Comparison of ENCODE assay signal across 34 cellular contexts in the genomic region with DNA sequence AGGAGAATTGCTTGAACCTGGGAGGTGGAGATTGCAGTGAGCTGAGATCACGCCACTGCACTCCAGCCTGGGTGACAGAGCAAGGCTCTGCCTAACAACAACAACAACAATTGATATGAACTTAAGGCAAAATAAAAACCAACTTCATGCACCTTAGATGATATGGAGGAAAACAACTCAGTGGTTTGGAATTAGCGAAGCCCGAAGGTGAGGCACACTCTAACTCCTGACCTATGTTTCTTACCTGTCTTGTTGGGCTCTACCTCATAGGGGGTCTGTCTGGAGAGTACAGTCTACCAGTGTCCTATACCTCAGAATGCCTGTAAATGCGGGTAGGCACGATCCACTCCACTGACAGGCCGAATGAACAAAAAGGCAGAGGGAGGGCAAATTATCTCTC. TPM values are rescaled to one million over a fixed set of nuclear protein-coding genes. Genes with fewer than 3 reads are reported as not detected.
"Had no signal": no experiment of that assay in that cellular context is flagged by ENCODE, and none has a peak within 500 bp of the region (broad histone marks: within the 10 kb centered on the region; RNA-seq: fewer than 3 reads in every experiment).

No MANE protein-coding gene starts in this region.

- H3K4me1 Mint-ChIP-seq: activated naive CD8-positive, alpha-beta T cell treated with anti-CD3 and anti-CD28 coated beads for 36 hours had no signal

- H3K4me3 ChIP-seq: adrenal gland, coronary artery, dorsolateral prefrontal cortex, heart left ventricle, mucosa of descending colon, prostate gland, skin epidermis, thoracic aorta, upper lobe of left lung, vagina had no signal

- H3K27me3 ChIP-seq: adrenal gland, dorsolateral prefrontal cortex, heart left ventricle, upper lobe of left lung, vagina had no signal

- H3K27ac ChIP-seq: adrenal gland, coronary artery, dorsolateral prefrontal cortex, heart left ventricle, prostate gland, skin epidermis, thoracic aorta, vagina, WERI-Rb-1 had no signal

- H3K9me3 Mint-ChIP-seq: activated naive CD8-positive, alpha-beta T cell treated with anti-CD3 and anti-CD28 coated beads for 36 hours; brain; natural killer cell treated with Interleukin-12 subunit alpha and Interleukin-12 subunit beta and Interleukin-15 and Interleukin-18, amount 100 ng/mL, for 72 hours had no signal

- H3K4me1 ChIP-seq: adrenal gland, prostate gland, vagina had no signal

- H3K36me3 ChIP-seq: adrenal gland, heart left ventricle, prostate gland, thoracic aorta, upper lobe of left lung, vagina, WERI-Rb-1 had no signal

- H3K36me3 Mint-ChIP-seq: activated naive CD8-positive, alpha-beta T cell treated with anti-CD3 and anti-CD28 coated beads for 36 hours; brain; natural killer cell treated with Interleukin-12 subunit alpha and Interleukin-12 subunit beta and Interleukin-15 and Interleukin-18, amount 100 ng/mL, for 72 hours had no signal

- DNase-seq: activated CD4-positive, alpha-beta T cell treated with anti-CD3 and anti-CD28 coated beads for 48 hours; activated CD4-positive, alpha-beta T cell treated with anti-CD3 and anti-CD28 coated beads, Interleukin-2, amount 50 U/mL, for 48 hours; activated CD8-positive, alpha-beta memory T cell treated with anti-CD3 and anti-CD28 coated beads for 24 hours; activated effector memory CD4-positive, alpha-beta T cell treated with Interleukin-2 at 50 U/mL for 16 hours; activated naive CD4-positive, alpha-beta T cell treated with Interleukin-2 at 50 U/mL for 16 hours; activated naive CD8-positive, alpha-beta T cell treated with anti-CD3 and anti-CD28 coated beads for 36 hours; adrenal gland; aorta; dorsolateral prefrontal cortex; effector memory CD8-positive, alpha-beta T cell; foreskin fibroblast; heart left ventricle; kidney glomerular epithelial cell; left ventricle myocardium superior; mucosa of descending colon; retina; stimulated activated CD4-positive, alpha-beta T cell treated with anti-CD3 and anti-CD28 coated beads, Interleukin-12 subunit alpha, Interleukin-12 subunit beta, amount 100 ng/mL, for 4 hours; stimulated activated CD4-positive, alpha-beta T cell treated with anti-CD3 and anti-CD28 coated beads, Interleukin-4, amount 100 ng/mL, for 1 hour; stimulated activated naive CD8-positive, alpha-beta T cell treated with anti-CD3 and anti-CD28 coated beads, Interleukin-15, Interleukin-2, amounts not matched to agents 100 U/mL and 50 U/mL, for 24 hours; T-helper 9 cell; upper lobe of left lung; WERI-Rb-1 had no signal

- H3K27ac Mint-ChIP-seq: activated naive CD8-positive, alpha-beta T cell treated with anti-CD3 and anti-CD28 coated beads for 36 hours; brain; effector memory CD8-positive, alpha-beta T cell; natural killer cell treated with Interleukin-12 subunit alpha and Interleukin-12 subunit beta and Interleukin-15 and Interleukin-18, amount 100 ng/mL, for 72 hours had no signal

- H3K27me3 Mint-ChIP-seq: activated naive CD8-positive, alpha-beta T cell treated with anti-CD3 and anti-CD28 coated beads for 36 hours had no signal

- ATAC-seq: activated CD4-positive, CD25-positive, alpha-beta regulatory T cell treated with anti-CD3 and anti-CD28 coated beads, Interleukin-2, amount 50 U/mL, for 24 hours; effector memory CD8-positive, alpha-beta T cell; esophagus mucosa; heart left ventricle; left ventricle myocardium superior; sciatic nerve; stimulated activated naive CD8-positive, alpha-beta T cell treated with anti-CD3 and anti-CD28 coated beads, Interleukin-15, Interleukin-2, amounts not matched to agents 100 U/mL and 50 U/mL, for 24 hours had no signal

- H3K9me3 ChIP-seq: adrenal gland, heart left ventricle, mucosa of descending colon, prostate gland, thoracic aorta, upper lobe of left lung, vagina had no signal

- H3K4me3 Mint-ChIP-seq: activated naive CD8-positive, alpha-beta T cell treated with anti-CD3 and anti-CD28 coated beads for 36 hours; brain; effector memory CD8-positive, alpha-beta T cell; natural killer cell treated with Interleukin-12 subunit alpha and Interleukin-12 subunit beta and Interleukin-15 and Interleukin-18, amount 100 ng/mL, for 72 hours had no signal

RNA-seq across cellular contexts. Expression of a gene that starts 24.3 kb away (rescaled TPM):
- total RNA-seq: activated naive CD8-positive, alpha-beta T cell treated with anti-CD3 and anti-CD28 coated beads for 36 hours; lung microvascular endothelial cell; natural killer cell treated with Interleukin-12 subunit alpha and Interleukin-12 subunit beta and Interleukin-15 and Interleukin-18, amount 100 ng/mL, for 72 hours had no signal
- polyA plus RNA-seq: endothelial cell of umbilical vein had no signal
